Comparison of ENCODE assay signal across 16 cellular contexts in genomic region chr2:218393750-218394290, GRCh38. TPM values are rescaled to one million over a fixed set of nuclear protein-coding genes. Genes with fewer than 3 reads are reported as not detected.
DNase-seq lines count a peak whose midpoint lies in the region; ATAC-seq lines count a peak whose summit lies in the region.
"Had no signal": no experiment of that assay in that cellular context is flagged by ENCODE, and none has a peak within 500 bp of the region (broad histone marks: within the 10 kb centered on the region; RNA-seq: fewer than 3 reads in every experiment).

No MANE protein-coding gene starts in this region.

- H3K4me1 ChIP-seq in SJCRH30, result no peaks in the 10 kb centered on the region; the same call in 1 of the 2 replicates
- H3K4me1 ChIP-seq: foreskin keratinocyte had no signal

- H3K4me3 ChIP-seq in SJCRH30, result no peak overlapping the region
- H3K4me3 ChIP-seq: uterus had no signal

- H3K9me3 ChIP-seq in SJCRH30 (replicated peaks), result no peaks in the 10 kb centered on the region
- H3K9me3 ChIP-seq: uterus had no signal

- POLR2A ChIA-PET in activated naive CD8-positive, alpha-beta T cell treated with anti-CD3 and anti-CD28 coated beads, Interleukin-2, amount 10 ng/mL, durations not matched to agents 7 days and 5 days (lab: Charles Lee), result interaction anchor here (1.2 to 1.3 kb wide), 3 partner anchors 103 to 120 kb away, joined by 3 read pairs; no protein-coding TSS in a partner anchor

- peak overlapping the region; percentile 45 for H3K27ac Mint-ChIP-seq in activated naive CD8-positive, alpha-beta T cell treated with anti-CD3 and anti-CD28 coated beads, Interleukin-2, amount 10 ng/mL, durations not matched to agents 7 days and 5 days
- no peak overlapping the region for H3K27ac Mint-ChIP-seq in activated naive CD8-positive, alpha-beta T cell treated with anti-CD3 and anti-CD28 coated beads, Interleukin-2, amount 50 U/mL, for 24 hours
- H3K27ac Mint-ChIP-seq in central memory CD8-positive, alpha-beta T cell (ENCODE audit: low read depth), result no peak overlapping the region
- peak overlapping the region; percentile 98 for H3K27ac Mint-ChIP-seq in stimulated activated memory B cell treated with anti-CD40 and anti-IgM and Interleukin-4, amounts not matched to agents 10 μg/mL and 1 μg/mL and 100 μg/mL, for 72 hours

- no peak overlapping the region for H3K27ac ChIP-seq in SJCRH30
- H3K27ac ChIP-seq: foreskin keratinocyte, uterus had no signal

- no peak for DNase-seq in activated naive CD8-positive, alpha-beta T cell treated with anti-CD3 and anti-CD28 coated beads, Interleukin-2, amount 10 ng/mL, durations not matched to agents 7 days and 5 days
- DNase-seq in activated naive CD8-positive, alpha-beta T cell treated with anti-CD3 and anti-CD28 coated beads, Interleukin-2, amount 50 U/mL, for 24 hours, result no peak
- DNase-seq in MV-4-11 (lab: John Stamatoyannopoulos, UW), result peak; percentile 55
- no peak for DNase-seq in central memory CD8-positive, alpha-beta T cell (ENCODE audit: low spot score in 2 of 2)
- DNase-seq in NCI-H2227 treated with DMSO at 0.1 percent for 48 hours (lab: John Stamatoyannopoulos, UW), result no peak
- no peak for DNase-seq in SJCRH30
- DNase-seq: foreskin keratinocyte; NCI-H1092 treated with DMSO at 0.1 percent for 48 hours; retina; RPMI8226; stimulated activated CD4-positive, alpha-beta T cell treated with anti-CD3 and anti-CD28 coated beads, Interleukin-2, amount 100 ng/mL, for 48 hours had no signal

- no peaks in the 10 kb centered on the region for H3K36me3 ChIP-seq in SJCRH30
- H3K36me3 ChIP-seq: uterus had no signal

- peaks cover 24% of the 10 kb centered on the region for H3K4me1 Mint-ChIP-seq in activated naive CD8-positive, alpha-beta T cell treated with anti-CD3 and anti-CD28 coated beads, Interleukin-2, amount 10 ng/mL, durations not matched to agents 7 days and 5 days
- peaks cover 41% of the 10 kb centered on the region for H3K4me1 Mint-ChIP-seq in activated naive CD8-positive, alpha-beta T cell treated with anti-CD3 and anti-CD28 coated beads, Interleukin-2, amount 50 U/mL, for 24 hours
- H3K4me1 Mint-ChIP-seq in central memory CD8-positive, alpha-beta T cell, result peaks cover 52% of the 10 kb centered on the region
- peaks cover 43% of the 10 kb centered on the region for H3K4me1 Mint-ChIP-seq in stimulated activated memory B cell treated with anti-CD40 and anti-IgM and Interleukin-4, amounts not matched to agents 10 μg/mL and 1 μg/mL and 100 μg/mL, for 72 hours

- peaks cover 2% of the 10 kb centered on the region for H3K36me3 Mint-ChIP-seq in activated naive CD8-positive, alpha-beta T cell treated with anti-CD3 and anti-CD28 coated beads, Interleukin-2, amount 10 ng/mL, durations not matched to agents 7 days and 5 days
- H3K36me3 Mint-ChIP-seq in activated naive CD8-positive, alpha-beta T cell treated with anti-CD3 and anti-CD28 coated beads, Interleukin-2, amount 50 U/mL, for 24 hours (ENCODE audit: low read depth), result no peaks in the 10 kb centered on the region
- H3K36me3 Mint-ChIP-seq in central memory CD8-positive, alpha-beta T cell (ENCODE audit: insufficient read depth), result peaks cover 25% of the 10 kb centered on the region
- no peaks in the 10 kb centered on the region for H3K36me3 Mint-ChIP-seq in stimulated activated memory B cell treated with anti-CD40 and anti-IgM and Interleukin-4, amounts not matched to agents 10 μg/mL and 1 μg/mL and 100 μg/mL, for 72 hours

- no peaks in the 10 kb centered on the region for H3K27me3 Mint-ChIP-seq in activated naive CD8-positive, alpha-beta T cell treated with anti-CD3 and anti-CD28 coated beads, Interleukin-2, amount 10 ng/mL, durations not matched to agents 7 days and 5 days
- H3K27me3 Mint-ChIP-seq in activated naive CD8-positive, alpha-beta T cell treated with anti-CD3 and anti-CD28 coated beads, Interleukin-2, amount 50 U/mL, for 24 hours, result no peaks in the 10 kb centered on the region
- H3K27me3 Mint-ChIP-seq in central memory CD8-positive, alpha-beta T cell, result no peaks in the 10 kb centered on the region
- peaks cover 9% of the 10 kb centered on the region for H3K27me3 Mint-ChIP-seq in stimulated activated memory B cell treated with anti-CD40 and anti-IgM and Interleukin-4, amounts not matched to agents 10 μg/mL and 1 μg/mL and 100 μg/mL, for 72 hours

- H3K4me3 Mint-ChIP-seq in activated naive CD8-positive, alpha-beta T cell treated with anti-CD3 and anti-CD28 coated beads, Interleukin-2, amount 10 ng/mL, durations not matched to agents 7 days and 5 days, result no peak overlapping the region
- no peak overlapping the region for H3K4me3 Mint-ChIP-seq in activated naive CD8-positive, alpha-beta T cell treated with anti-CD3 and anti-CD28 coated beads, Interleukin-2, amount 50 U/mL, for 24 hours
- H3K4me3 Mint-ChIP-seq in central memory CD8-positive, alpha-beta T cell, result peak overlapping the region; percentile 31
- no peak overlapping the region for H3K4me3 Mint-ChIP-seq in stimulated activated memory B cell treated with anti-CD40 and anti-IgM and Interleukin-4, amounts not matched to agents 10 μg/mL and 1 μg/mL and 100 μg/mL, for 72 hours

- H3K27me3 ChIP-seq in SJCRH30, result no peaks in the 10 kb centered on the region
- H3K27me3 ChIP-seq: foreskin keratinocyte, uterus had no signal

- H3K9me3 Mint-ChIP-seq in activated naive CD8-positive, alpha-beta T cell treated with anti-CD3 and anti-CD28 coated beads, Interleukin-2, amount 10 ng/mL, durations not matched to agents 7 days and 5 days, result no peaks in the 10 kb centered on the region
- H3K9me3 Mint-ChIP-seq in activated naive CD8-positive, alpha-beta T cell treated with anti-CD3 and anti-CD28 coated beads, Interleukin-2, amount 50 U/mL, for 24 hours, result no peaks in the 10 kb centered on the region
- H3K9me3 Mint-ChIP-seq in central memory CD8-positive, alpha-beta T cell, result no peaks in the 10 kb centered on the region
- no peaks in the 10 kb centered on the region for H3K9me3 Mint-ChIP-seq in stimulated activated memory B cell treated with anti-CD40 and anti-IgM and Interleukin-4, amounts not matched to agents 10 μg/mL and 1 μg/mL and 100 μg/mL, for 72 hours

- ATAC-seq in activated naive CD8-positive, alpha-beta T cell treated with anti-CD3 and anti-CD28 coated beads, Interleukin-2, amount 10 ng/mL, durations not matched to agents 7 days and 5 days (ENCODE audit: low read depth), result no peak
- ATAC-seq in activated naive CD8-positive, alpha-beta T cell treated with anti-CD3 and anti-CD28 coated beads, Interleukin-2, amount 50 U/mL, for 24 hours, result no peak
- ATAC-seq in central memory CD8-positive, alpha-beta T cell (replicated peaks; ENCODE audit: extremely low read depth, poor library complexity, severe bottlenecking), result no peak
- no peak for ATAC-seq in stimulated activated memory B cell treated with anti-CD40 and anti-IgM and Interleukin-4, amounts not matched to agents 10 μg/mL and 1 μg/mL and 100 μg/mL, for 72 hours
- ATAC-seq in GM19467 (IDR thresholded peaks at IDR 0.05; ENCODE audit: unreplicated experiment), result no peak
- ATAC-seq: foreskin keratinocyte had no signal

RNA-seq across cellular contexts. Expression of gene CTDSP1, which starts 5.8 kb away (rescaled TPM):
- total RNA-seq in activated naive CD8-positive, alpha-beta T cell treated with anti-CD3 and anti-CD28 coated beads, Interleukin-2, amount 10 ng/mL, durations not matched to agents 7 days and 5 days, result 100 to 1,000 TPM; 169 to 174 TPM
- total RNA-seq in SJCRH30 (2014; rRNA removed; shearing (Covaris generic)), result 61.5 and 69.9 TPM in 2 replicates

RNA-seq across cellular contexts. Expression of gene SLC11A1, which starts 11.7 kb away (rescaled TPM):
- total RNA-seq in activated naive CD8-positive, alpha-beta T cell treated with anti-CD3 and anti-CD28 coated beads, Interleukin-2, amount 10 ng/mL, durations not matched to agents 7 days and 5 days, result 1 to 10 TPM; 1.6 to 1.7 TPM
- total RNA-seq in SJCRH30 (2014; rRNA removed; shearing (Covaris generic)), result 0.35 and 0.36 TPM in 2 replicates
- total RNA-seq: astrocyte had no signal

RNA-seq across cellular contexts. Expression of gene VIL1, which starts 25.1 kb away (rescaled TPM):
- not detected for total RNA-seq in activated naive CD8-positive, alpha-beta T cell treated with anti-CD3 and anti-CD28 coated beads, Interleukin-2, amount 10 ng/mL, durations not matched to agents 7 days and 5 days
- total RNA-seq in SJCRH30 (2014; rRNA removed; shearing (Covaris generic)), result 0.02 and 0.03 TPM in 2 replicates
- total RNA-seq: astrocyte, foreskin keratinocyte had no signal

RNA-seq across cellular contexts. Expression of gene CATIP, which starts 37.2 kb away (rescaled TPM):
- total RNA-seq in activated naive CD8-positive, alpha-beta T cell treated with anti-CD3 and anti-CD28 coated beads, Interleukin-2, amount 10 ng/mL, durations not matched to agents 7 days and 5 days, result not detected
- total RNA-seq in SJCRH30 (2014; rRNA removed; shearing (Covaris generic)), result not detected in 2 replicates
- total RNA-seq: foreskin keratinocyte, HT-29 had no signal

Comparison
In these comparisons a context has a peak if more than half of its experiments do, and no peak if none do; other contexts are left out.
1. H3K27ac Mint-ChIP-seq: peak in activated naive CD8-positive, alpha-beta T cell treated with anti-CD3 and anti-CD28 coated beads, Interleukin-2, amount 10 ng/mL, durations not matched to agents 7 days and 5 days (single experiment) and stimulated activated memory B cell treated with anti-CD40 and anti-IgM and Interleukin-4, amounts not matched to agents 10 μg/mL and 1 μg/mL and 100 μg/mL, for 72 hours (single experiment); none in activated naive CD8-positive, alpha-beta T cell treated with anti-CD3 and anti-CD28 coated beads, Interleukin-2, amount 50 U/mL, for 24 hours (single experiment) and central memory CD8-positive, alpha-beta T cell (single experiment).